Comparison of ENCODE assay signal across 17 cellular contexts in the genomic region with DNA sequence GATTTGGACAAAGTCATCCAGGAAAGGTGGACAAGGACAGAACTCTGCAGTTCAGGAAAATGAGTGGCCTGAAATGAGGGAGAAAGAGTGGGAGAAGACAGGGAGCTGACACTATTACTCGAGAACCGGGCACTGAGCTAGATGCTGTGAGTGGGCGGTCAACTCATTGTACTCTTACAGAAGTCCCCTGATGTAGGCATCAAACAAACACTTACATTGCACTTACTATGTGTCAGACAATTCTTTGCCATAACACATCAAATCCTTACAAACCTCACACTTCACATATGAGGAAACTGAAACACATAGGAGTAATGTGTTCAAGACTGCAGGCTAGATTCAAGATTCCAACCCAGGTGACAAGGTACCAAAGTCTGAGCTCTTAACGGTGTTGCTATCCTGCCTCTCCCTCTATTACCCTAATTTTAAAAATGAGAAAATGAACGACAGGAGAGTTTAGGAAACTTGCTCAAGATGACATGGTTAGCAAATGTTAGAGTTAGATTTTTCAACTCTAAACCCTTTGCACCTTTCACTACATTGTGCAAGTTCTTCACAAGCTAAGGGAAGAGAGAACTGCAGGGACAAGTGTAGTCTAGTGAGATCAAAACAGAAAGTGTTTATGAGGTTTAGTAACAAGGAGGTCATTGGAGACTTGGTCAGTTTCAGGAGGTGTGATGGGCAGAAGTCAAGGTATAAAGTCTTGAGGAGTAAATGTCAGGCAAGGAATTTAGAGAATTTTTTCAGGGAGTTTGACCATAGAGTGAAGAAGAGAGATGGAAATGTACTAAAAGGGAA. TPM values are rescaled to one million over a fixed set of nuclear protein-coding genes. Genes with fewer than 3 reads are reported as not detected.
DNase-seq lines count a peak whose midpoint lies in the region; ATAC-seq and TF ChIP-seq lines count a peak whose summit lies in the region.
"Had no signal": no experiment of that assay in that cellular context is flagged by ENCODE, and none has a peak within 500 bp of the region (broad histone marks: within the 10 kb centered on the region; RNA-seq: fewer than 3 reads in every experiment).

No MANE protein-coding gene starts in this region.

- H3K36me3 ChIP-seq in GM23248 (ENCODE audit: low read depth) (no peaks in the 10 kb centered on the region), tibial artery (no peaks in the 10 kb centered on the region)

- WGBS in GM23248 (ENCODE audit: low coverage in 1 of 2, low lambda C conversion rate in 2 of 2, missing lambda C conversion rate in 2 of 2), 2 experiments: 67 to 86% methylated on average over 5 of the region's 5 CpGs

- H3K9me3 ChIP-seq in GM23248 (ENCODE audit: low read depth) (no peaks in the 10 kb centered on the region), tibial artery (no peaks in the 10 kb centered on the region)

- intact Hi-C loops in activated CD8-positive, alpha-beta T cell treated with anti-CD3 and anti-CD28 coated beads for 36 hours (cut with micrococcal nuclease): no loop called here
- intact Hi-C loops in tibial artery (cut with DNase I; ENCODE audit: low total_unique reads): loop anchor here (10.0 kb wide), 1 partner anchor 96 kb away; no protein-coding TSS in a partner anchor

- H3K4me2 ChIP-seq in GM23248 (ENCODE audit: unreplicated experiment): peak overlapping the region; percentile 29

- H3K27me3 Mint-ChIP-seq in activated CD8-positive, alpha-beta T cell treated with anti-CD3 and anti-CD28 coated beads for 36 hours: peaks cover 49% of the 10 kb centered on the region
- peaks cover 51% of the 10 kb centered on the region for H3K27me3 Mint-ChIP-seq in activated CD8-positive, alpha-beta T cell treated with anti-CD3 and anti-CD28 coated beads, Interleukin-2, amount 10 ng/mL, durations not matched to agents 7 days and 5 days (ENCODE audit: low read depth)

- H3K36me3 Mint-ChIP-seq in activated CD8-positive, alpha-beta T cell treated with anti-CD3 and anti-CD28 coated beads for 36 hours (ENCODE audit: low read depth): no peaks in the 10 kb centered on the region
- peaks cover 2% of the 10 kb centered on the region for H3K36me3 Mint-ChIP-seq in activated CD8-positive, alpha-beta T cell treated with anti-CD3 and anti-CD28 coated beads, Interleukin-2, amount 10 ng/mL, durations not matched to agents 7 days and 5 days (ENCODE audit: low read depth)

- no peaks in the 10 kb centered on the region for H4K20me1 ChIP-seq in GM23248 (ENCODE audit: insufficient read depth)

- H3K9me2 ChIP-seq in GM23248 (ENCODE audit: insufficient read depth): no peaks in the 10 kb centered on the region

- POLR2A ChIA-PET in activated CD8-positive, alpha-beta T cell treated with anti-CD3 and anti-CD28 coated beads for 36 hours (lab: Charles Lee): no interaction called here
- POLR2A ChIA-PET in activated CD8-positive, alpha-beta T cell treated with anti-CD3 and anti-CD28 coated beads, Interleukin-2, amount 10 ng/mL, durations not matched to agents 7 days and 5 days (lab: Charles Lee): interaction anchor here (0.6 kb wide), 1 partner anchor 44 kb away, joined by 3 read pairs; no protein-coding TSS in a partner anchor

- H3K4me3 Mint-ChIP-seq in activated CD8-positive, alpha-beta T cell treated with anti-CD3 and anti-CD28 coated beads for 36 hours: no peak overlapping the region
- H3K4me3 Mint-ChIP-seq in activated CD8-positive, alpha-beta T cell treated with anti-CD3 and anti-CD28 coated beads, Interleukin-2, amount 10 ng/mL, durations not matched to agents 7 days and 5 days: no peak overlapping the region

- peaks cover 60% of the 10 kb centered on the region for H3K4me1 ChIP-seq in GM23248 (ENCODE audit: insufficient read depth)
- H3K4me1 ChIP-seq in tibial artery: peaks cover 0 to 61% (median 46%) of the 10 kb centered on the region in 4 donors

- H3K9ac ChIP-seq in GM23248: no peak overlapping the region

- no peak overlapping the region for H3K4me3 ChIP-seq in GM23248
- H3K4me3 ChIP-seq in tibial artery: no peak overlapping the region

- H3K27ac ChIP-seq in GM23248: peak overlapping the region; percentile 99
- peak overlapping the region; percentile 85 for H3K27ac ChIP-seq in tibial artery
- H3K27ac ChIP-seq in caudate nucleus (ENCODE audit: low read depth, low read length): no peak overlapping the region

- H3F3A ChIP-seq in GM23248 (ENCODE audit: insufficient read depth): peaks cover 57% of the 10 kb centered on the region

- CTCF ChIA-PET in activated CD8-positive, alpha-beta T cell treated with anti-CD3 and anti-CD28 coated beads for 36 hours (lab: Charles Lee): interaction anchor here (1.2 to 2.3 kb wide), 2 partner anchors 9 to 35 kb away, joined by 4 to 9 read pairs; no protein-coding TSS in a partner anchor
- CTCF ChIA-PET in activated CD8-positive, alpha-beta T cell treated with anti-CD3 and anti-CD28 coated beads, Interleukin-2, amount 10 ng/mL, durations not matched to agents 7 days and 5 days (lab: Charles Lee): interaction anchor here (1.8 kb wide), 1 partner anchor 9 kb away, joined by 4 read pairs; no protein-coding TSS in a partner anchor

- H3K79me2 ChIP-seq in GM23248 (ENCODE audit: insufficient read depth): no peaks in the 10 kb centered on the region

- H3K27me3 ChIP-seq in GM23248 (replicated peaks; ENCODE audit: insufficient read depth) (no peaks in the 10 kb centered on the region), tibial artery (no peaks in the 10 kb centered on the region)

- no peak for TF ChIP-seq CTCF in activated CD8-positive, alpha-beta T cell treated with anti-CD3 and anti-CD28 coated beads for 36 hours (IDR thresholded peaks at IDR 0.05)
- TF ChIP-seq CTCF in tibial artery (IDR thresholded peaks at IDR 0.05): no peak

- no peak overlapping the region for H3K27ac Mint-ChIP-seq in activated CD8-positive, alpha-beta T cell treated with anti-CD3 and anti-CD28 coated beads for 36 hours
- no peak overlapping the region for H3K27ac Mint-ChIP-seq in activated CD8-positive, alpha-beta T cell treated with anti-CD3 and anti-CD28 coated beads, Interleukin-2, amount 10 ng/mL, durations not matched to agents 7 days and 5 days

- H2AFZ ChIP-seq in GM23248: no peak overlapping the region

- ATAC-seq in activated CD8-positive, alpha-beta T cell treated with anti-CD3 and anti-CD28 coated beads for 36 hours: no peak
- ATAC-seq in activated CD8-positive, alpha-beta T cell treated with anti-CD3 and anti-CD28 coated beads, Interleukin-2, amount 10 ng/mL, durations not matched to agents 7 days and 5 days: no peak
- ATAC-seq in HG02981 (IDR thresholded peaks at IDR 0.05; ENCODE audit: unreplicated experiment): no peak

- no peaks in the 10 kb centered on the region for H3K9me3 Mint-ChIP-seq in activated CD8-positive, alpha-beta T cell treated with anti-CD3 and anti-CD28 coated beads for 36 hours
- no peaks in the 10 kb centered on the region for H3K9me3 Mint-ChIP-seq in activated CD8-positive, alpha-beta T cell treated with anti-CD3 and anti-CD28 coated beads, Interleukin-2, amount 10 ng/mL, durations not matched to agents 7 days and 5 days (ENCODE audit: insufficient read depth)

- DNase-seq in activated CD8-positive, alpha-beta T cell treated with anti-CD3 and anti-CD28 coated beads for 36 hours: peak; percentile 6
- DNase-seq in activated CD8-positive, alpha-beta T cell treated with anti-CD3 and anti-CD28 coated beads, Interleukin-2, amount 10 ng/mL, durations not matched to agents 7 days and 5 days: no peak
- DNase-seq in GM23248 (peak; percentile 58), dermis blood vessel endothelial cell (peak; percentile 20), tibial artery (no peak), caudate nucleus (lab: John Stamatoyannopoulos, UW) (no peak)
- DNase-seq: C1 segment of cervical spinal cord, DMS 273 treated with DMSO at 0.1 percent for 48 hours, GDM1, H7, KBM-7, MV-4-11, NCI-H1417, NCI-H187 treated with DMSO at 0.1 percent for 48 hours, NCI-H526 treated with DMSO at 0.1 percent for 48 hours, Right ventricle myocardium superior had no signal

- H3K4me1 Mint-ChIP-seq in activated CD8-positive, alpha-beta T cell treated with anti-CD3 and anti-CD28 coated beads for 36 hours (ENCODE audit: low read depth): peaks cover 10% of the 10 kb centered on the region
- peaks cover 8% of the 10 kb centered on the region for H3K4me1 Mint-ChIP-seq in activated CD8-positive, alpha-beta T cell treated with anti-CD3 and anti-CD28 coated beads, Interleukin-2, amount 10 ng/mL, durations not matched to agents 7 days and 5 days (ENCODE audit: low read depth)

- in situ Hi-C loops in GM23248 (cut with MboI): no loop called here

RNA-seq across cellular contexts. Expression of a gene that starts 4.9 kb away (rescaled TPM):
- not detected for total RNA-seq in activated CD8-positive, alpha-beta T cell treated with anti-CD3 and anti-CD28 coated beads for 36 hours
- not detected for total RNA-seq in activated CD8-positive, alpha-beta T cell treated with anti-CD3 and anti-CD28 coated beads, Interleukin-2, amount 10 ng/mL, durations not matched to agents 7 days and 5 days
- 228 and 243 TPM in 2 replicates for total RNA-seq in GM23248 (2014; rRNA removed; shearing (Covaris generic))
- polyA plus RNA-seq in GM23248 (2016; fragmentation: Nextera tagmentation; extraction: Ambion mirVana): 84.9 and 86.0 TPM in 2 replicates
- 30.6 and 37.1 TPM in 2 replicates for total RNA-seq in dermis blood vessel endothelial cell

RNA-seq across cellular contexts. Expression of a gene that starts 31.3 kb away (rescaled TPM):
- not detected for total RNA-seq in activated CD8-positive, alpha-beta T cell treated with anti-CD3 and anti-CD28 coated beads for 36 hours
- not detected for total RNA-seq in activated CD8-positive, alpha-beta T cell treated with anti-CD3 and anti-CD28 coated beads, Interleukin-2, amount 10 ng/mL, durations not matched to agents 7 days and 5 days
- total RNA-seq in GM23248 (2014; rRNA removed; shearing (Covaris generic)): 0.22 TPM in 1 of 2 replicates, not detected in the other
- polyA plus RNA-seq in GM23248 (2016; fragmentation: Nextera tagmentation; extraction: Ambion mirVana): not detected in 2 replicates
- total RNA-seq in dermis blood vessel endothelial cell: not detected in 2 replicates
- total RNA-seq: H7, Right ventricle myocardium superior had no signal

Comparison
In these comparisons a context has a peak if more than half of its experiments do, and no peak if none do; other contexts are left out.
1. DNase-seq: peak in activated CD8-positive, alpha-beta T cell treated with anti-CD3 and anti-CD28 coated beads for 36 hours (single experiment), GM23248 (single experiment) and dermis blood vessel endothelial cell (single experiment); none in activated CD8-positive, alpha-beta T cell treated with anti-CD3 and anti-CD28 coated beads, Interleukin-2, amount 10 ng/mL, durations not matched to agents 7 days and 5 days (single experiment), tibial artery (0 of 2) and caudate nucleus (0 of 61).
2. RNA of a gene that starts 4.9 kb away (total RNA-seq): 228 to 243 TPM in GM23248 and 30.6 to 37.1 TPM in dermis blood vessel endothelial cell; not detected in activated CD8-positive, alpha-beta T cell treated with anti-CD3 and anti-CD28 coated beads for 36 hours and not detected in activated CD8-positive, alpha-beta T cell treated with anti-CD3 and anti-CD28 coated beads, Interleukin-2, amount 10 ng/mL, durations not matched to agents 7 days and 5 days; every median in the first group is over 10 times any median in the second.